Comparison of ENCODE assay signal across 2 cellular contexts in genomic region chr2:235007664-235008457, GRCh38.
TF ChIP-seq lines count a peak whose summit lies in the region.

No MANE protein-coding gene starts in this region.

TF ChIP-seq in HCT116, 20 proteins besides CTCF, POLR2A, EP300 and RAD21:
- no peak for TF ChIP-seq ELF1 (IDR thresholded peaks at IDR 0.05; ENCODE audit: borderline replicate concordance, low read depth)

TF ChIP-seq in HepG2, 621 proteins besides CTCF, POLR2A, EP300 and RAD21:
- no peak for TF ChIP-seq HDAC2 (CRISPR knock-in tag; IDR thresholded peaks at IDR 0.05)
- TF ChIP-seq ZBTB20 (CRISPR knock-in tag; IDR thresholded peaks at IDR 0.05; ENCODE audit: borderline replicate concordance, low read depth), result no peak
- TF ChIP-seq ZNF644 (CRISPR knock-in tag; IDR thresholded peaks at IDR 0.05; ENCODE audit: low read depth), result no peak
- no peak for TF ChIP-seq IRF1 (CRISPR knock-in tag; IDR thresholded peaks at IDR 0.05; ENCODE audit: low read depth)
- TF ChIP-seq CCAR2 (optimal IDR thresholded peaks at IDR 0.05; ENCODE audit: low read depth, low read length), result no peak
- peak; percentile 89 for TF ChIP-seq AGO2 (optimal IDR thresholded peaks at IDR 0.05; ENCODE audit: low read depth, low read length)
- TF ChIP-seq NFE2L1 (CRISPR knock-in tag; IDR thresholded peaks at IDR 0.05; ENCODE audit: borderline replicate concordance), result no peak
- no peak for TF ChIP-seq ZNF333 (CRISPR knock-in tag; IDR thresholded peaks at IDR 0.05; ENCODE audit: borderline replicate concordance)
- TF ChIP-seq ZKSCAN5 (CRISPR knock-in tag; IDR thresholded peaks at IDR 0.05), result no peak
- 0 out of 2 replicates have a peak, but pooled peaks have one; percentile 15 for TF ChIP-seq GABPB1 (CRISPR knock-in tag; IDR thresholded peaks at IDR 0.05)
- no peak for TF ChIP-seq HCFC1 (IDR thresholded peaks at IDR 0.05; ENCODE audit: low read depth, low read length)
- no peak for TF ChIP-seq U2AF1 (optimal IDR thresholded peaks at IDR 0.05; ENCODE audit: low read depth, low read length)
- TF ChIP-seq SAFB2 (CRISPR knock-in tag; IDR thresholded peaks at IDR 0.05; ENCODE audit: borderline replicate concordance, low read depth), result no peak
- TF ChIP-seq HNRNPL (IDR thresholded peaks at IDR 0.05; ENCODE audit: low read depth, low read length), result peak; percentile 53; the same call in 1 of the 2 replicates
- no peak for TF ChIP-seq NONO (IDR thresholded peaks at IDR 0.05)
- TF ChIP-seq NONO (CRISPR knock-in tag; conservative IDR thresholded peaks at IDR 0.05), result no peak
- no peak for TF ChIP-seq ZNF510 (CRISPR knock-in tag; IDR thresholded peaks at IDR 0.05; ENCODE audit: low read depth)
- TF ChIP-seq ZNF235 (CRISPR knock-in tag; IDR thresholded peaks at IDR 0.05; ENCODE audit: borderline replicate concordance), result no peak
- no peak for TF ChIP-seq ZNF513 (CRISPR knock-in tag; conservative IDR thresholded peaks at IDR 0.05)
- no peak for TF ChIP-seq MEIS2 (CRISPR knock-in tag; IDR thresholded peaks at IDR 0.05)
- no peak for TF ChIP-seq NCOA2 (CRISPR knock-in tag; IDR thresholded peaks at IDR 0.05)
- TF ChIP-seq MAZ (IDR thresholded peaks at IDR 0.05; ENCODE audit: borderline replicate concordance, low read depth, low read length), result no peak
- no peak for TF ChIP-seq MAZ (CRISPR knock-in tag; IDR thresholded peaks at IDR 0.05; ENCODE audit: low read depth)
- TF ChIP-seq ZNF878 (CRISPR knock-in tag; IDR thresholded peaks at IDR 0.05), result no peak
- no peak for TF ChIP-seq ARID4A (CRISPR knock-in tag; IDR thresholded peaks at IDR 0.05; ENCODE audit: borderline replicate concordance)
- TF ChIP-seq TBX3 (IDR thresholded peaks at IDR 0.05; ENCODE audit: borderline replicate concordance), result no peak
- TF ChIP-seq CENPT (CRISPR knock-in tag; IDR thresholded peaks at IDR 0.05; ENCODE audit: low read depth), result no peak
- no peak for TF ChIP-seq PCBP1 (IDR thresholded peaks at IDR 0.05; ENCODE audit: borderline replicate concordance, low read depth, low read length)
- no peak for TF ChIP-seq LBX2 (CRISPR knock-in tag; IDR thresholded peaks at IDR 0.05; ENCODE audit: borderline replicate concordance)
- TF ChIP-seq GMEB2 (CRISPR knock-in tag; IDR thresholded peaks at IDR 0.05; ENCODE audit: low read depth), result no peak
- no peak for TF ChIP-seq ZNF124 (CRISPR knock-in tag; IDR thresholded peaks at IDR 0.05)
- no peak for TF ChIP-seq PAXIP1 (CRISPR knock-in tag; conservative IDR thresholded peaks at IDR 0.05)
- TF ChIP-seq HNRNPH1 (optimal IDR thresholded peaks at IDR 0.05; ENCODE audit: low read depth, low read length), result no peak
- no peak for TF ChIP-seq ZBTB33 (CRISPR knock-in tag; IDR thresholded peaks at IDR 0.05)
- TF ChIP-seq ZNF772 (CRISPR knock-in tag; IDR thresholded peaks at IDR 0.05), result no peak
- TF ChIP-seq ZNF432 (CRISPR knock-in tag; IDR thresholded peaks at IDR 0.05; ENCODE audit: borderline replicate concordance), result no peak
- no peak for TF ChIP-seq ZNF562 (CRISPR knock-in tag; IDR thresholded peaks at IDR 0.05; ENCODE audit: borderline replicate concordance)
- TF ChIP-seq ZNF687 (CRISPR knock-in tag; IDR thresholded peaks at IDR 0.05), result peak; percentile 37; the same call in 1 of the 2 replicates
- no peak for TF ChIP-seq ATF1 (CRISPR knock-in tag; IDR thresholded peaks at IDR 0.05)
- TF ChIP-seq PLRG1 (conservative IDR thresholded peaks at IDR 0.05), result no peak
- TF ChIP-seq FOXO1 (CRISPR knock-in tag; IDR thresholded peaks at IDR 0.05), result 0 out of 2 replicates have a peak, but pooled peaks have one; percentile 7
- TF ChIP-seq HIC2 (CRISPR knock-in tag; IDR thresholded peaks at IDR 0.05; ENCODE audit: low read depth), result no peak
- 0 out of 2 replicates have a peak, but pooled peaks have one; percentile 43 for TF ChIP-seq PRMT3 (CRISPR knock-in tag; IDR thresholded peaks at IDR 0.05; ENCODE audit: borderline replicate concordance, low read depth)
- TF ChIP-seq SETDB1 (CRISPR knock-in tag; IDR thresholded peaks at IDR 0.05; ENCODE audit: borderline replicate concordance), result no peak
